In the genomic region with DNA sequence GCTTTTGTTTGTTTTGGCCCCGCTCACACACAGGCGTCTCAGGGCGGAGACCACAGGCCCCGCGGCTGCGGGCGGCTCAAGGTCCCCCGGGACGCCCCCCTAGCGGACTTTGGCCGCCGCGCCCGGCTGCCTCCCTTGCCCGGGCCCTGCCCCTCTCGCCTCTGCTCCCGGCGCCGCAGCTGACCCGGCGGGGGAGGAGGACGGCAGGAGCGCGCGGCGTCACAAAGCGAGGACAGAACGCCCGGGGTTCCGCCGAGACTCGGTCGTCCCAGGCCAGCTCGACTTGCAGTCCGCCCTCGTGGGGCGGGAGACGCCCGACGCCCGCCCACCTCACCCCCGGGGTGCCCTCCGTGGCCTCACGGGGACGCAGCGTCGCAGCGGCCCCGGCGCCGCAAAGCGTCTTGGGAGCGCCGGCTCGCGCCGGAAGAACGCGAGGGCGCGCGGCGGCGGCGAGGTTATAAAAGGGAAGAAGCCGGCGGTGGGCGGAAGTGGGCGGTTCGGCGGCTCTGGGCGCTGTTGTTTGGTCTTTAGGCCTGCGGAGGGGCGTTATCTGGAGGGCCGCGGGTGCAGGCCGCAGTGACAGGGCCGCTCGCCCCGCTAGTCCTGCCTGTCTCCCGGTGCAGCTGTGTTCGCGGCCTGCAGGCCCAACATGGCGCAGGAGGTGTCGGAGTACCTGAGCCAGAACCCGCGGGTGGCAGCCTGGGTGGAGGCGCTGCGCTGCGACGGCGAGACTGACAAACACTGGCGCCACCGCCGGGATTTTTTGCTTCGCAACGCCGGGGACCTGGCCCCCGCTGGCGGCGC, we compare ENCODE assay signal across 1 cellular context.
TF ChIP-seq lines count a peak whose summit lies in the region.

A gene with protein sequence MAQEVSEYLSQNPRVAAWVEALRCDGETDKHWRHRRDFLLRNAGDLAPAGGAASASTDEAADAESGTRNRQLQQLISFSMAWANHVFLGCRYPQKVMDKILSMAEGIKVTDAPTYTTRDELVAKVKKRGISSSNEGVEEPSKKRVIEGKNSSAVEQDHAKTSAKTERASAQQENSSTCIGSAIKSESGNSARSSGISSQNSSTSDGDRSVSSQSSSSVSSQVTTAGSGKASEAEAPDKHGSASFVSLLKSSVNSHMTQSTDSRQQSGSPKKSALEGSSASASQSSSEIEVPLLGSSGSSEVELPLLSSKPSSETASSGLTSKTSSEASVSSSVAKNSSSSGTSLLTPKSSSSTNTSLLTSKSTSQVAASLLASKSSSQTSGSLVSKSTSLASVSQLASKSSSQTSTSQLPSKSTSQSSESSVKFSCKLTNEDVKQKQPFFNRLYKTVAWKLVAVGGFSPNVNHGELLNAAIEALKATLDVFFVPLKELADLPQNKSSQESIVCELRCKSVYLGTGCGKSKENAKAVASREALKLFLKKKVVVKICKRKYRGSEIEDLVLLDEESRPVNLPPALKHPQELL (plus strand): TSS at position 488 of the 804 bp plus-strand sequence. CDS start 162 bp downstream, at position 650.

TF ChIP-seq in SK-N-SH treated with all-trans-retinoic acid at 6 μM for 48 hours, 23 proteins besides CTCF, POLR2A, EP300 and RAD21 (continued from another document):
- TF ChIP-seq, protein P1, sequence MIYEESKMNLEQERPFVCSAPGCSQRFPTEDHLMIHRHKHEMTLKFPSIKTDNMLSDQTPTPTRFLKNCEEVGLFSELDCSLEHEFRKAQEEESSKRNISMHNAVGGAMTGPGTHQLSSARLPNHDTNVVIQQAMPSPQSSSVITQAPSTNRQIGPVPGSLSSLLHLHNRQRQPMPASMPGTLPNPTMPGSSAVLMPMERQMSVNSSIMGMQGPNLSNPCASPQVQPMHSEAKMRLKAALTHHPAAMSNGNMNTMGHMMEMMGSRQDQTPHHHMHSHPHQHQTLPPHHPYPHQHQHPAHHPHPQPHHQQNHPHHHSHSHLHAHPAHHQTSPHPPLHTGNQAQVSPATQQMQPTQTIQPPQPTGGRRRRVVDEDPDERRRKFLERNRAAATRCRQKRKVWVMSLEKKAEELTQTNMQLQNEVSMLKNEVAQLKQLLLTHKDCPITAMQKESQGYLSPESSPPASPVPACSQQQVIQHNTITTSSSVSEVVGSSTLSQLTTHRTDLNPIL (CRISPR knock-in tag; IDR thresholded peaks at IDR 0.05; ENCODE audit: low read depth): no peak
- no peak for TF ChIP-seq ZNF565 (CRISPR knock-in tag; conservative IDR thresholded peaks at IDR 0.05; ENCODE audit: low read depth)
- no peak for TF ChIP-seq ZNF8 (CRISPR knock-in tag; IDR thresholded peaks at IDR 0.05)
- no peak for TF ChIP-seq BACH2 (CRISPR knock-in tag; IDR thresholded peaks at IDR 0.05; ENCODE audit: borderline replicate concordance)
- no peak for TF ChIP-seq RARB (CRISPR knock-in tag; IDR thresholded peaks at IDR 0.05)
- no peak for TF ChIP-seq PPARA (CRISPR knock-in tag; IDR thresholded peaks at IDR 0.05; ENCODE audit: borderline replicate concordance)
- no peak for TF ChIP-seq SNAI2 (CRISPR knock-in tag; IDR thresholded peaks at IDR 0.05)
- TF ChIP-seq ESRRG (CRISPR knock-in tag; IDR thresholded peaks at IDR 0.05): no peak
- TF ChIP-seq ZC3H10 (CRISPR knock-in tag; IDR thresholded peaks at IDR 0.05): no peak
- TF ChIP-seq ZFP30 (CRISPR knock-in tag; IDR thresholded peaks at IDR 0.05): no peak
